ENCODE assay signal across 8 cellular contexts in genomic region chr12:15789215-15790171, GRCh38. TPM values are rescaled to one million over a fixed set of nuclear protein-coding genes. Genes with fewer than 3 reads are reported as not detected.
DNase-seq lines count a peak whose midpoint lies in the region; ATAC-seq, FAIRE-seq and TF ChIP-seq lines count a peak whose summit lies in the region.

Gene EPS8, minus strand, starts transcription at chr12:15789388. Its CDS starts 106,437 bp downstream, at chr12:15682951.

- peak; percentile 89 for TF ChIP-seq POLR2A in GM18951 (IDR thresholded peaks at IDR 0.05; ENCODE audit: extremely low read depth, insufficient read depth, insufficient read length)

- peaks cover 12% of the 10 kb centered on the region for H3K4me1 ChIP-seq in keratinocyte (ENCODE audit: control insufficient read depth, extremely low read depth, insufficient read depth, low read length)

- H3K79me2 ChIP-seq in keratinocyte (ENCODE audit: control insufficient read depth, insufficient read depth, low read length): no peaks in the 10 kb centered on the region

- peak; percentile 86 for ATAC-seq in HG03159 (IDR thresholded peaks at IDR 0.05; ENCODE audit: unreplicated experiment)
- peak; percentile 95 to 96 for ATAC-seq in activated CD4-positive, CD25-positive, alpha-beta regulatory T cell treated with anti-CD3 and anti-CD28 coated beads, Interleukin-2, amount 50 U/mL, for 24 hours

- dilution Hi-C loops in keratinocyte (cut with MboI; ENCODE audit: extremely low pct_ligation_motif_present, low sequenced_read_pairs): no loop called here

- peak within 1 kb of the TSS; percentile 97 for H3K4me2 ChIP-seq in keratinocyte (ENCODE audit: control insufficient read depth, extremely low read depth, insufficient read depth, low read depth, low read length)

- H3K27ac ChIP-seq in keratinocyte (ENCODE audit: control insufficient read depth, insufficient read depth, low read length): peak within 1 kb of the TSS; percentile 39

- H4K20me1 ChIP-seq in keratinocyte (ENCODE audit: control insufficient read depth, extremely low read depth, insufficient read depth, low read length): no peaks in the 10 kb centered on the region

- H3K9ac ChIP-seq in keratinocyte (ENCODE audit: control insufficient read depth, extremely low read depth, insufficient read depth, low read length): peak within 1 kb of the TSS; percentile 64

- no peaks in the 10 kb centered on the region for H3K36me3 ChIP-seq in keratinocyte (ENCODE audit: control insufficient read depth in 2 of 2, extremely low read depth in 1 of 2, insufficient read depth in 2 of 2, low read length in 2 of 2)

- peak in 1 of 3 experiments; percentile 21 for TF ChIP-seq CTCF in keratinocyte (optimal IDR thresholded peaks at IDR 0.05 in 1 of 3, IDR thresholded peaks at IDR 0.05 in 1 of 3, conservative IDR thresholded peaks at IDR 0.05 in 1 of 3; ENCODE audit: extremely low read depth in 1 of 3, insufficient read depth in 2 of 3, low read length in 3 of 3)

- no peaks in the 10 kb centered on the region for H3K9me1 ChIP-seq in keratinocyte (ENCODE audit: control insufficient read depth, extremely low read depth, insufficient read depth, low read length)

- no peaks in the 10 kb centered on the region for H3K27me3 ChIP-seq in keratinocyte (ENCODE audit: control insufficient read depth, extremely low read depth, insufficient read depth, low read length)

- in situ Hi-C loops in GM18951 (cut with MboI; ENCODE audit: low sequenced_read_pairs, unreplicated experiment): no loop called here

- peak within 1 kb of the TSS; percentile 61 to 91 (median 80) for H3K4me3 ChIP-seq in keratinocyte (ENCODE audit: control insufficient read depth in 2 of 3, extremely low read depth in 1 of 3, insufficient read depth in 2 of 3, low read depth in 1 of 3, low read length in 3 of 3)

- FAIRE-seq in keratinocyte (lab: Jason Lieb, UNC): peak; percentile 67

- H3K9me3 ChIP-seq in keratinocyte (ENCODE audit: control insufficient read depth, low read depth, low read length): no peaks in the 10 kb centered on the region

- H2AFZ ChIP-seq in keratinocyte (ENCODE audit: control insufficient read depth, low read length): peak within 1 kb of the TSS; percentile 90

- DNase-seq in AG08395 (ENCODE audit: low spot score): peak; percentile 96
- peak; percentile 87 for DNase-seq in NCI-H2227 treated with DMSO at 0.1 percent for 48 hours (lab: John Stamatoyannopoulos, UW)
- peak; percentile 76 for DNase-seq in cerebellar cortex (ENCODE audit: low spot score)
- no peak for DNase-seq in keratinocyte (ENCODE audit: low read depth, low spot score)
- DNase-seq in stimulated activated CD4-positive, alpha-beta T cell treated with anti-CD3 and anti-CD28 coated beads, Interleukin-12 subunit alpha, Interleukin-12 subunit beta, amount 100 ng/mL, for 48 hours (ENCODE audit: low read depth in 2 of 3, low spot score in 1 of 3): peak; percentile 77 to 84 (median 82)

RNA-seq across cellular contexts. Expression of gene EPS8, which starts in this region (rescaled TPM):
- 2.0 to 4.0 TPM (median 2.7 TPM) in 3 replicates for polyA plus RNA-seq in keratinocyte
- 4.3 TPM for polyA plus RNA-seq in keratinocyte (2011; ENCODE audit: low read depth)
- polyA plus RNA-seq in keratinocyte (2011; cell fraction: cytosol; rRNA removed): 2.0 and 3.9 TPM in 2 replicates
- 3.0 and 4.3 TPM in 2 replicates for polyA plus RNA-seq in keratinocyte (2011; cell fraction: nucleus; rRNA removed)
- polyA plus RNA-seq in keratinocyte (2012; ENCODE audit: low replicate concordance): 1.7 and 2.2 TPM in 2 replicates
- 0.20 to 12.1 TPM (median 4.8 TPM) in 3 replicates for polyA minus RNA-seq in keratinocyte
- 2.1 TPM for polyA minus RNA-seq in keratinocyte (2011; cell fraction: cytosol; rRNA and poly(A)+ RNA removed)
- polyA minus RNA-seq in keratinocyte (2011; cell fraction: nucleus; rRNA and poly(A)+ RNA removed): 3.1 and 7.3 TPM in 2 replicates
